ENCODE assay signal across 1 cellular context in genomic region chr15:89680282-89680873, GRCh38.
TF ChIP-seq lines count a peak whose summit lies in the region.

No MANE protein-coding gene starts in this region.

TF ChIP-seq in liver, 16 proteins besides CTCF, POLR2A, EP300 and RAD21:
- peak; percentile 91 for TF ChIP-seq MAX (IDR thresholded peaks at IDR 0.05)
- TF ChIP-seq GABPA (IDR thresholded peaks at IDR 0.05 in 1 of 2, conservative IDR thresholded peaks at IDR 0.05 in 1 of 2) = peak; percentile 25 to 74
- peak; percentile 100 for TF ChIP-seq SP1 (IDR thresholded peaks at IDR 0.05)
- peak; percentile 93 for TF ChIP-seq REST (IDR thresholded peaks at IDR 0.05)
- peak; percentile 64 for TF ChIP-seq FOXA2 (IDR thresholded peaks at IDR 0.05)
- TF ChIP-seq, protein P1, sequence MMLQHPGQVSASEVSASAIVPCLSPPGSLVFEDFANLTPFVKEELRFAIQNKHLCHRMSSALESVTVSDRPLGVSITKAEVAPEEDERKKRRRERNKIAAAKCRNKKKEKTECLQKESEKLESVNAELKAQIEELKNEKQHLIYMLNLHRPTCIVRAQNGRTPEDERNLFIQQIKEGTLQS (IDR thresholded peaks at IDR 0.05) = peak; percentile 73
- TF ChIP-seq HNF4A (conservative IDR thresholded peaks at IDR 0.05) = peak; percentile 100
- peak; percentile 97 for TF ChIP-seq HNF4G (IDR thresholded peaks at IDR 0.05)
- no peak for TF ChIP-seq TAF1 (conservative IDR thresholded peaks at IDR 0.05)
- TF ChIP-seq EGR1 (IDR thresholded peaks at IDR 0.05; ENCODE audit: low read depth in 2 of 2) = no peak
- TF ChIP-seq, protein P2, sequence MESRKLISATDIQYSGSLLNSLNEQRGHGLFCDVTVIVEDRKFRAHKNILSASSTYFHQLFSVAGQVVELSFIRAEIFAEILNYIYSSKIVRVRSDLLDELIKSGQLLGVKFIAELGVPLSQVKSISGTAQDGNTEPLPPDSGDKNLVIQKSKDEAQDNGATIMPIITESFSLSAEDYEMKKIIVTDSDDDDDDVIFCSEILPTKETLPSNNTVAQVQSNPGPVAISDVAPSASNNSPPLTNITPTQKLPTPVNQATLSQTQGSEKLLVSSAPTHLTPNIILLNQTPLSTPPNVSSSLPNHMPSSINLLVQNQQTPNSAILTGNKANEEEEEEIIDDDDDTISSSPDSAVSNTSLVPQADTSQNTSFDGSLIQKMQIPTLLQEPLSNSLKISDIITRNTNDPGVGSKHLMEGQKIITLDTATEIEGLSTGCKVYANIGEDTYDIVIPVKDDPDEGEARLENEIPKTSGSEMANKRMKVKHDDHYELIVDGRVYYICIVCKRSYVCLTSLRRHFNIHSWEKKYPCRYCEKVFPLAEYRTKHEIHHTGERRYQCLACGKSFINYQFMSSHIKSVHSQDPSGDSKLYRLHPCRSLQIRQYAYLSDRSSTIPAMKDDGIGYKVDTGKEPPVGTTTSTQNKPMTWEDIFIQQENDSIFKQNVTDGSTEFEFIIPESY (IDR thresholded peaks at IDR 0.05) = peak; percentile 90
- TF ChIP-seq JUND (IDR thresholded peaks at IDR 0.05) = peak; percentile 88 to 95
- peak; percentile 78 for TF ChIP-seq YY1 (IDR thresholded peaks at IDR 0.05)
- peak; percentile 76 for TF ChIP-seq FOXA1 (IDR thresholded peaks at IDR 0.05)
- TF ChIP-seq RXRA (IDR thresholded peaks at IDR 0.05) = peak; percentile 96 to 98
- TF ChIP-seq NR2F2 (IDR thresholded peaks at IDR 0.05) = peak; percentile 89
